In the genomic region with DNA sequence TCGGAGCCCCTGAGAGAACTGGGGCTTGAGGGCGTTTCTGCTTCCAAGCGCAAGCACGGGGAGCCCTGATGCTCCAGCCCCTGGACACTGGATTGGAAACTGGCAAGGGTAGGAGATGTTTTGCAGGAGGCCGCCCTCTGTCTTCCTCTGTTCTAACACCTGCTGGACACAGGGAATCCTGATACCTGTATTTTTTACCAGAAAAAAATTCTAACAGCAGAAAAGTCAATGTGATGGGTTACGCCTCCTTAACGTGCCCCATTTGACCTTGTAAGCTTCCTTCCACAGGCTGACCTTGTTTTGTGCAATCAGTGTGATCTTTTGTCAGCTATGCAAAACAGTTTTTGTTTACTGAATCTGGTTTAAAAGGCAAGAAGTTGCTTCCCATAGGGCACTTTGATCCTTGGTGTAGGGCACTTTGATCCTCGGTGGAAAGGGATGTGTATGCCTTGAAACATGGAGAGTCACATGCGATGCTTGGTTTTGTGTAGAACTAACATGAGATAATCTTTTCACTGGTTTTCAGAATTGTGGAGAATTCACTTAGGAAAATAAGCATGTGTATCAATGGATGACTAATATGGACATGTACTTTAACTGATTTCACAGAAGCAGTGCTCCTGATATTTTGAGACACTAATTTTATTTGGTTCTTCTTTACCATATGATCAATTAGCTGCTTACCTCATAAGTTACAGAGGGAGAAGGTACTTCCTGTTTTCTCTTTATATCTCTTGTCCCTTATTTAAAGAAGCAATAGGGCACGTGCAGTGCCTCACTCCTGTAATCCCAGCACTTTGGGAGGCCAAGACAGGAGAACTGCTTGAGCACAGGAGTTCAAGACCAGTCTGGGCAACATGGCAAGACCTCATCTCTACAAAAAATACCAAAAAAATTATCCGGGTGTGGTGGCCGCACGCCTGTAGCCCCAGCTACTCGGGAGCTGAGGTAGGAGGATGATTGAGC, we compare ENCODE assay signal across 1 cellular context.
TF ChIP-seq lines count a peak whose summit lies in the region.

No MANE protein-coding gene starts in this region.

TF ChIP-seq in H1, 55 proteins besides CTCF, POLR2A, EP300 and RAD21:
- TF ChIP-seq, protein P1, sequence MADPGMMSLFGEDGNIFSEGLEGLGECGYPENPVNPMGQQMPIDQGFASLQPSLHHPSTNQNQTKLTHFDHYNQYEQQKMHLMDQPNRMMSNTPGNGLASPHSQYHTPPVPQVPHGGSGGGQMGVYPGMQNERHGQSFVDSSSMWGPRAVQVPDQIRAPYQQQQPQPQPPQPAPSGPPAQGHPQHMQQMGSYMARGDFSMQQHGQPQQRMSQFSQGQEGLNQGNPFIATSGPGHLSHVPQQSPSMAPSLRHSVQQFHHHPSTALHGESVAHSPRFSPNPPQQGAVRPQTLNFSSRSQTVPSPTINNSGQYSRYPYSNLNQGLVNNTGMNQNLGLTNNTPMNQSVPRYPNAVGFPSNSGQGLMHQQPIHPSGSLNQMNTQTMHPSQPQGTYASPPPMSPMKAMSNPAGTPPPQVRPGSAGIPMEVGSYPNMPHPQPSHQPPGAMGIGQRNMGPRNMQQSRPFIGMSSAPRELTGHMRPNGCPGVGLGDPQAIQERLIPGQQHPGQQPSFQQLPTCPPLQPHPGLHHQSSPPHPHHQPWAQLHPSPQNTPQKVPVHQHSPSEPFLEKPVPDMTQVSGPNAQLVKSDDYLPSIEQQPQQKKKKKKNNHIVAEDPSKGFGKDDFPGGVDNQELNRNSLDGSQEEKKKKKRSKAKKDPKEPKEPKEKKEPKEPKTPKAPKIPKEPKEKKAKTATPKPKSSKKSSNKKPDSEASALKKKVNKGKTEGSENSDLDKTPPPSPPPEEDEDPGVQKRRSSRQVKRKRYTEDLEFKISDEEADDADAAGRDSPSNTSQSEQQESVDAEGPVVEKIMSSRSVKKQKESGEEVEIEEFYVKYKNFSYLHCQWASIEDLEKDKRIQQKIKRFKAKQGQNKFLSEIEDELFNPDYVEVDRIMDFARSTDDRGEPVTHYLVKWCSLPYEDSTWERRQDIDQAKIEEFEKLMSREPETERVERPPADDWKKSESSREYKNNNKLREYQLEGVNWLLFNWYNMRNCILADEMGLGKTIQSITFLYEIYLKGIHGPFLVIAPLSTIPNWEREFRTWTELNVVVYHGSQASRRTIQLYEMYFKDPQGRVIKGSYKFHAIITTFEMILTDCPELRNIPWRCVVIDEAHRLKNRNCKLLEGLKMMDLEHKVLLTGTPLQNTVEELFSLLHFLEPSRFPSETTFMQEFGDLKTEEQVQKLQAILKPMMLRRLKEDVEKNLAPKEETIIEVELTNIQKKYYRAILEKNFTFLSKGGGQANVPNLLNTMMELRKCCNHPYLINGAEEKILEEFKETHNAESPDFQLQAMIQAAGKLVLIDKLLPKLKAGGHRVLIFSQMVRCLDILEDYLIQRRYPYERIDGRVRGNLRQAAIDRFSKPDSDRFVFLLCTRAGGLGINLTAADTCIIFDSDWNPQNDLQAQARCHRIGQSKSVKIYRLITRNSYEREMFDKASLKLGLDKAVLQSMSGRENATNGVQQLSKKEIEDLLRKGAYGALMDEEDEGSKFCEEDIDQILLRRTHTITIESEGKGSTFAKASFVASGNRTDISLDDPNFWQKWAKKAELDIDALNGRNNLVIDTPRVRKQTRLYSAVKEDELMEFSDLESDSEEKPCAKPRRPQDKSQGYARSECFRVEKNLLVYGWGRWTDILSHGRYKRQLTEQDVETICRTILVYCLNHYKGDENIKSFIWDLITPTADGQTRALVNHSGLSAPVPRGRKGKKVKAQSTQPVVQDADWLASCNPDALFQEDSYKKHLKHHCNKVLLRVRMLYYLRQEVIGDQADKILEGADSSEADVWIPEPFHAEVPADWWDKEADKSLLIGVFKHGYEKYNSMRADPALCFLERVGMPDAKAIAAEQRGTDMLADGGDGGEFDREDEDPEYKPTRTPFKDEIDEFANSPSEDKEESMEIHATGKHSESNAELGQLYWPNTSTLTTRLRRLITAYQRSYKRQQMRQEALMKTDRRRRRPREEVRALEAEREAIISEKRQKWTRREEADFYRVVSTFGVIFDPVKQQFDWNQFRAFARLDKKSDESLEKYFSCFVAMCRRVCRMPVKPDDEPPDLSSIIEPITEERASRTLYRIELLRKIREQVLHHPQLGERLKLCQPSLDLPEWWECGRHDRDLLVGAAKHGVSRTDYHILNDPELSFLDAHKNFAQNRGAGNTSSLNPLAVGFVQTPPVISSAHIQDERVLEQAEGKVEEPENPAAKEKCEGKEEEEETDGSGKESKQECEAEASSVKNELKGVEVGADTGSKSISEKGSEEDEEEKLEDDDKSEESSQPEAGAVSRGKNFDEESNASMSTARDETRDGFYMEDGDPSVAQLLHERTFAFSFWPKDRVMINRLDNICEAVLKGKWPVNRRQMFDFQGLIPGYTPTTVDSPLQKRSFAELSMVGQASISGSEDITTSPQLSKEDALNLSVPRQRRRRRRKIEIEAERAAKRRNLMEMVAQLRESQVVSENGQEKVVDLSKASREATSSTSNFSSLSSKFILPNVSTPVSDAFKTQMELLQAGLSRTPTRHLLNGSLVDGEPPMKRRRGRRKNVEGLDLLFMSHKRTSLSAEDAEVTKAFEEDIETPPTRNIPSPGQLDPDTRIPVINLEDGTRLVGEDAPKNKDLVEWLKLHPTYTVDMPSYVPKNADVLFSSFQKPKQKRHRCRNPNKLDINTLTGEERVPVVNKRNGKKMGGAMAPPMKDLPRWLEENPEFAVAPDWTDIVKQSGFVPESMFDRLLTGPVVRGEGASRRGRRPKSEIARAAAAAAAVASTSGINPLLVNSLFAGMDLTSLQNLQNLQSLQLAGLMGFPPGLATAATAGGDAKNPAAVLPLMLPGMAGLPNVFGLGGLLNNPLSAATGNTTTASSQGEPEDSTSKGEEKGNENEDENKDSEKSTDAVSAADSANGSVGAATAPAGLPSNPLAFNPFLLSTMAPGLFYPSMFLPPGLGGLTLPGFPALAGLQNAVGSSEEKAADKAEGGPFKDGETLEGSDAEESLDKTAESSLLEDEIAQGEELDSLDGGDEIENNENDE (IDR thresholded peaks at IDR 0.05; ENCODE audit: insufficient replicate concordance, low read length), result no peak
- TF ChIP-seq BRCA1 (IDR thresholded peaks at IDR 0.05; ENCODE audit: low read depth, low read length) (no peak), NANOG (IDR thresholded peaks at IDR 0.05; ENCODE audit: insufficient read depth, low read depth, low read length, poor library complexity, severe bottlenecking) (no peak), TCF12 (IDR thresholded peaks at IDR 0.05; ENCODE audit: low read depth, low read length) (no peak), EZH2 (IDR thresholded peaks at IDR 0.05; ENCODE audit: low read depth, low read length, severe bottlenecking) (no peak), SIN3A (conservative IDR thresholded peaks at IDR 0.05 in 1 of 2, IDR thresholded peaks at IDR 0.05 in 1 of 2; ENCODE audit: low read depth in 1 of 2, low read length in 2 of 2) (no peak), POU5F1 (IDR thresholded peaks at IDR 0.05; ENCODE audit: low read depth, low read length) (no peak)
